ENCODE assay signal across 15 cellular contexts in the genomic region with DNA sequence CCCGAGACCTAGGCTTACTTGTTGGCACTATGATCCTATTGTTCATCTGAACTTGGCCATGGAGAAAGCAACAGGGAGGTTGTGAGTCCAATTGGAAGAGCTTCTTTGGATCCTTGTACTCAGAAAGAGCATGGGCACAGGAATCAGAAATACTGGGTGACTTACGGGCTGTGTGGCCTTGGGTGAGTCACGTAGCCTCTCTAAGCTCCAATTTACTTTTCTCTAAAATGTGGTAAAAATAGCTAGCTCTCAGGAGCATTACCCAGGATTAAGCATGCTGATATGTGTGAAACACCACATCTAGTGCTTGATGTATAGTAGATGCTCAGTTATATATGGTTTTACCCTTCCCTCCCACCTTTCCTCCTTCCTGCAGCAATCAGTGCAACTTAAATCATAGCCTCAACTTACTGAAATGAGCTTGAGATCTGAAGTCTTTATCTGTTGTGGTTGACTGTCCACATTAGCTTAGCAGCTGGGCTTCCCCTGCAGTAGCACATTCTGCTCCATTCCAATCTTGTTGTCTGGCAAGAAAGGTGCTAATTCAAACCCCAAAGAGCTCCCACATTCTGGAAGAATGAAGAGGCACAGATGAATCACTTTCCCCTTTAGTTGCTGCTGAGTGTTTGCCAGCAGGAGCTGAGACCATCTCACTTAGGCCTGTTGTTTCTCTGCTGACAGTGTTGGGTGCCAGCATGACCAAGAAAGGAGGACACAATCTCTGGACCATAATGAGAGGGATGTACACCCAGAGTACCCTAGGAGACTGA.
"Had no signal": no experiment of that assay in that cellular context is flagged by ENCODE, and none has a peak within 500 bp of the region (broad histone marks: within the 10 kb centered on the region; RNA-seq: fewer than 3 reads in every experiment).

No MANE protein-coding gene starts in this region.

- FAIRE-seq: TTC549 had no signal

- H3K4me3 ChIP-seq: dorsolateral prefrontal cortex, neural progenitor cell had no signal

- H3K9ac ChIP-seq: neural progenitor cell, parathyroid adenoma had no signal

- H3K27ac ChIP-seq: neural progenitor cell, parathyroid adenoma had no signal

- H3K79me2 ChIP-seq: parathyroid adenoma had no signal

- ATAC-seq: activated CD8-positive, alpha-beta T cell treated with anti-CD3 and anti-CD28 coated beads for 36 hours; activated naive CD4-positive, alpha-beta T cell treated with anti-CD3 and anti-CD28 coated beads, Interleukin-2, amount 50 U/mL, for 72 hours; stimulated activated effector memory CD8-positive, alpha-beta T cell treated with anti-CD3 and anti-CD28 coated beads, Interleukin-12 subunit alpha, Interleukin-12 subunit beta, amount 100 ng/mL, for 72 hours had no signal

- H3K4me2 ChIP-seq: neural progenitor cell had no signal

- H3K36me3 Mint-ChIP-seq: activated naive CD4-positive, alpha-beta T cell treated with anti-CD3 and anti-CD28 coated beads, Interleukin-2, amount 50 U/mL, for 72 hours; mesothelial cell of epicardium; naive B cell; neural progenitor cell; stimulated activated effector memory CD8-positive, alpha-beta T cell treated with anti-CD3 and anti-CD28 coated beads, Interleukin-12 subunit alpha, Interleukin-12 subunit beta, amount 100 ng/mL, for 72 hours had no signal

- H3K27me3 Mint-ChIP-seq: activated B cell treated with CpG ODN at 0.5 μM for 24 hours had no signal

- H3K27me3 ChIP-seq: dorsolateral prefrontal cortex, neural progenitor cell had no signal

- H3K4me1 Mint-ChIP-seq: activated B cell treated with CpG ODN at 0.5 μM for 24 hours; endodermal cell; mesothelial cell of epicardium; naive B cell; stimulated activated effector memory CD8-positive, alpha-beta T cell treated with anti-CD3 and anti-CD28 coated beads, Interleukin-12 subunit alpha, Interleukin-12 subunit beta, amount 100 ng/mL, for 72 hours had no signal

- H2AFZ ChIP-seq: neural progenitor cell, parathyroid adenoma had no signal

- DNase-seq: activated B cell treated with CpG ODN at 0.5 μM for 24 hours; activated CD4-positive, alpha-beta T cell treated with anti-CD3 and anti-CD28 coated beads for 48 hours; activated CD8-positive, alpha-beta T cell treated with anti-CD3 and anti-CD28 coated beads for 36 hours; activated gamma-delta T cell; activated T-cell treated with anti-CD3 and anti-CD28 coated beads, Interleukin-2, amount 50 U/mL, for 48 hours; endodermal cell; hippocampal formation; naive B cell had no signal

- H3K9me3 Mint-ChIP-seq: activated B cell treated with CpG ODN at 0.5 μM for 24 hours; activated CD8-positive, alpha-beta T cell treated with anti-CD3 and anti-CD28 coated beads for 36 hours; endodermal cell; mesothelial cell of epicardium; neural progenitor cell; stimulated activated effector memory CD8-positive, alpha-beta T cell treated with anti-CD3 and anti-CD28 coated beads, Interleukin-12 subunit alpha, Interleukin-12 subunit beta, amount 100 ng/mL, for 72 hours had no signal

- H3K4me1 ChIP-seq: parathyroid adenoma had no signal

- H3K36me3 ChIP-seq: neural progenitor cell had no signal

- H3K27ac Mint-ChIP-seq: activated B cell treated with CpG ODN at 0.5 μM for 24 hours; activated CD8-positive, alpha-beta T cell treated with anti-CD3 and anti-CD28 coated beads for 36 hours; activated naive CD4-positive, alpha-beta T cell treated with anti-CD3 and anti-CD28 coated beads, Interleukin-2, amount 50 U/mL, for 72 hours; endodermal cell; mesothelial cell of epicardium; naive B cell; neural progenitor cell; stimulated activated effector memory CD8-positive, alpha-beta T cell treated with anti-CD3 and anti-CD28 coated beads, Interleukin-12 subunit alpha, Interleukin-12 subunit beta, amount 100 ng/mL, for 72 hours had no signal

- H3K4me3 Mint-ChIP-seq: activated B cell treated with CpG ODN at 0.5 μM for 24 hours; activated CD8-positive, alpha-beta T cell treated with anti-CD3 and anti-CD28 coated beads for 36 hours; endodermal cell; mesothelial cell of epicardium; naive B cell; neural progenitor cell; stimulated activated effector memory CD8-positive, alpha-beta T cell treated with anti-CD3 and anti-CD28 coated beads, Interleukin-12 subunit alpha, Interleukin-12 subunit beta, amount 100 ng/mL, for 72 hours had no signal
